ENCODE assay signal across 8 cellular contexts in the genomic region with DNA sequence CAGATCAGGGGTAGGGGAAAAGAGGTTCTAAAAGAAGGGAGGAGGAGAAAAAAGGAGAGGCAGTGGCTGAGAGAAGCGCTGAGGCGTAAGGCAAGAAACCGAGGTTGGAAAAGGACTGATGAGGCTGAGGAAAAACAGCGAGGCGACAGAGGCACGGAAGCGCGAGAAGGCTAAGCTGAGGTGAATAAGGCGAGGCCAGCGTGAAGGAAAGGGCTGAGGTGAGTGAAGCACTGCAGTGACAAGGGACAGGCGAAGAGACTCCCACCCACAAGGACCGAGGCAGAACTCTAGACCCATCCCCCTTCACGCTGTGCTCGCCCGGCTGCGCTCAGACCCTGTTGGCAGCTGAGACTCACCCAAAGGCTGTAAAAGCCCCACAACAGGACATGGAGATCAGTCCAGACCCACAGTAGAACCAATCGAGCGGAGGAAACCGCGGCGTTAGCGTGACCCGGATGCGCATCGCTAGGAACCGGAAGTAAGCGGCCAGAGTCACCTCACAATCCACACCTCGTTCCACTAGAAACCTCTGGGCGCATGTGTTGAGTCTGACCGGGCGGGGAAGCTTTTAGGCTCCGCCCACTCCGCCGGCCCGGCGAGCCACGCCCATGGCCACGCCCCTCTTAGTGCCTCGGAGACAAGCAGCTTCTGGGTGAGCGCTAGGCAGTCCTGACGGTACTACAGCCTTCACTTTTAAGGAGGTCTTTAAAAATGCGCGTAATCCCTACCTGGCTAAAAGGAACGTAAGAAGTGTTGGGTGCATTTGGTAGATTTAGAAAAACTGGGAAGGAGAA. TPM values are rescaled to one million over a fixed set of nuclear protein-coding genes. Genes with fewer than 3 reads are reported as not detected.
DNase-seq lines count a peak whose midpoint lies in the region; ATAC-seq, FAIRE-seq and TF ChIP-seq lines count a peak whose summit lies in the region.

A gene with protein sequence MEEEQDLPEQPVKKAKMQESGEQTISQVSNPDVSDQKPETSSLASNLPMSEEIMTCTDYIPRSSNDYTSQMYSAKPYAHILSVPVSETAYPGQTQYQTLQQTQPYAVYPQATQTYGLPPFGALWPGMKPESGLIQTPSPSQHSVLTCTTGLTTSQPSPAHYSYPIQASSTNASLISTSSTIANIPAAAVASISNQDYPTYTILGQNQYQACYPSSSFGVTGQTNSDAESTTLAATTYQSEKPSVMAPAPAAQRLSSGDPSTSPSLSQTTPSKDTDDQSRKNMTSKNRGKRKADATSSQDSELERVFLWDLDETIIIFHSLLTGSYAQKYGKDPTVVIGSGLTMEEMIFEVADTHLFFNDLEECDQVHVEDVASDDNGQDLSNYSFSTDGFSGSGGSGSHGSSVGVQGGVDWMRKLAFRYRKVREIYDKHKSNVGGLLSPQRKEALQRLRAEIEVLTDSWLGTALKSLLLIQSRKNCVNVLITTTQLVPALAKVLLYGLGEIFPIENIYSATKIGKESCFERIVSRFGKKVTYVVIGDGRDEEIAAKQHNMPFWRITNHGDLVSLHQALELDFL (minus strand): TSS at position 443 of the 794 bp plus-strand sequence. CDS start 30,584 bp downstream, outside the sequence.

- dilution Hi-C loops in keratinocyte (cut with MboI; ENCODE audit: extremely low pct_ligation_motif_present, low sequenced_read_pairs), result no loop called here

- no peaks in the 10 kb centered on the region for H3K27me3 ChIP-seq in keratinocyte (ENCODE audit: control insufficient read depth, extremely low read depth, insufficient read depth, low read length)

- peak within 1 kb of the TSS; percentile 94 for H3K27ac ChIP-seq in keratinocyte (ENCODE audit: control insufficient read depth, insufficient read depth, low read length)

- TF ChIP-seq POLR2A in GM19099 (IDR thresholded peaks at IDR 0.05; ENCODE audit: extremely low read depth, insufficient read length, low read depth), result peak; percentile 93

- peak; percentile 100 for DNase-seq in AG20443 (ENCODE audit: low spot score)
- DNase-seq in NCI-H510A (lab: John Stamatoyannopoulos, UW), result peak; percentile 99
- DNase-seq in activated CD4-positive, alpha-beta T cell treated with anti-CD3 and anti-CD28 coated beads for 1 hour, result peak; percentile 98
- peak; percentile 99 for DNase-seq in cerebellum (ENCODE audit: low spot score)
- DNase-seq in keratinocyte (ENCODE audit: low read depth, low spot score), result peak; percentile 89
- peak; percentile 98 to 99 for DNase-seq in stimulated activated CD4-positive, alpha-beta T cell treated with anti-CD3 and anti-CD28 coated beads, Interleukin-15, amount 100 ng/mL, for 1 hour (ENCODE audit: low read depth in 1 of 2, low spot score in 1 of 2)

- no peaks in the 10 kb centered on the region for H3K9me3 ChIP-seq in keratinocyte (ENCODE audit: control insufficient read depth, low read depth, low read length)

- H3K79me2 ChIP-seq in keratinocyte (ENCODE audit: control insufficient read depth, insufficient read depth, low read length), result peaks cover 49% of the 10 kb centered on the region

- TF ChIP-seq CTCF in keratinocyte (optimal IDR thresholded peaks at IDR 0.05 in 1 of 3, IDR thresholded peaks at IDR 0.05 in 1 of 3, conservative IDR thresholded peaks at IDR 0.05 in 1 of 3; ENCODE audit: extremely low read depth in 1 of 3, insufficient read depth in 2 of 3, low read length in 3 of 3), result no peak

- H3K9me1 ChIP-seq in keratinocyte (ENCODE audit: control insufficient read depth, extremely low read depth, insufficient read depth, low read length), result no peaks in the 10 kb centered on the region

- no peaks in the 10 kb centered on the region for H4K20me1 ChIP-seq in keratinocyte (ENCODE audit: control insufficient read depth, extremely low read depth, insufficient read depth, low read length)

- FAIRE-seq in keratinocyte (lab: Jason Lieb, UNC), result peak; percentile 90

- ATAC-seq in HG03432 (IDR thresholded peaks at IDR 0.05; ENCODE audit: unreplicated experiment), result peak; percentile 85

- H3K36me3 ChIP-seq in keratinocyte (ENCODE audit: control insufficient read depth in 2 of 2, extremely low read depth in 1 of 2, insufficient read depth in 2 of 2, low read length in 2 of 2), result no peaks in the 10 kb centered on the region

- peak within 1 kb of the TSS; percentile 96 for H2AFZ ChIP-seq in keratinocyte (ENCODE audit: control insufficient read depth, low read length)

- H3K4me3 ChIP-seq in keratinocyte (ENCODE audit: control insufficient read depth in 2 of 3, extremely low read depth in 1 of 3, insufficient read depth in 2 of 3, low read depth in 1 of 3, low read length in 3 of 3), result peak within 1 kb of the TSS; percentile 81 to 100 (median 88)

- H3K4me1 ChIP-seq in keratinocyte (ENCODE audit: control insufficient read depth, extremely low read depth, insufficient read depth, low read length), result peaks cover 25% of the 10 kb centered on the region

- H3K4me2 ChIP-seq in keratinocyte (ENCODE audit: control insufficient read depth, extremely low read depth, insufficient read depth, low read depth, low read length), result peak within 1 kb of the TSS; percentile 84

- H3K9ac ChIP-seq in keratinocyte (ENCODE audit: control insufficient read depth, extremely low read depth, insufficient read depth, low read length), result peak within 1 kb of the TSS; percentile 98

RNA-seq across cellular contexts. Expression of the gene that starts here (rescaled TPM):
- 20.8 TPM for total RNA-seq in cerebellum
- 15.5 to 17.7 TPM (median 17.6 TPM) in 3 replicates for polyA plus RNA-seq in keratinocyte
- polyA plus RNA-seq in keratinocyte (2011; ENCODE audit: low read depth), result 4.9 TPM
- 7.5 and 13.3 TPM in 2 replicates for polyA plus RNA-seq in keratinocyte (2011; cell fraction: cytosol; rRNA removed)
- 20.1 and 21.5 TPM in 2 replicates for polyA plus RNA-seq in keratinocyte (2011; cell fraction: nucleus; rRNA removed)
- polyA plus RNA-seq in keratinocyte (2012; ENCODE audit: low replicate concordance), result 8.4 and 11.3 TPM in 2 replicates
- polyA minus RNA-seq in keratinocyte, result 21.7 to 60.5 TPM (median 39.6 TPM) in 3 replicates
- polyA minus RNA-seq in keratinocyte (2011; cell fraction: cytosol; rRNA and poly(A)+ RNA removed), result 22.8 TPM
- polyA minus RNA-seq in keratinocyte (2011; cell fraction: nucleus; rRNA and poly(A)+ RNA removed), result 22.2 and 24.5 TPM in 2 replicates

Comparison
In these comparisons a context has a peak if more than half of its experiments do, and no peak if none do; other contexts are left out.
1. Peak in every context shown above with its lines: DNase-seq, ATAC-seq, H3K4me3 ChIP-seq and H3K27ac ChIP-seq.